In genomic region chr2:30084915-30085314, GRCh38 we compare ENCODE assay signal across 20 cellular contexts.
DNase-seq lines count a peak whose midpoint lies in the region; ATAC-seq, FAIRE-seq and TF ChIP-seq lines count a peak whose summit lies in the region.
"Had no signal": no experiment of that assay in that cellular context is flagged by ENCODE, and none has a peak within 500 bp of the region (broad histone marks: within the 10 kb centered on the region; RNA-seq: fewer than 3 reads in every experiment).

No MANE protein-coding gene starts in this region.

- CTCF ChIA-PET in GM12878 (lab: Yijun Ruan, JAX) = interaction anchor here (1.4 kb wide), 1 partner anchor 627 kb away, joined by 3 read pairs; no protein-coding TSS in a partner anchor

- H3K9me3 Mint-ChIP-seq in GM23338 = no peaks in the 10 kb centered on the region
- H3K9me3 Mint-ChIP-seq: CD8-positive, alpha-beta T cell; HFFc6 had no signal

- no peaks in the 10 kb centered on the region for H3K9me3 ChIP-seq in GM12878 (replicated peaks; ENCODE audit: control insufficient read depth, insufficient read depth, low read length)
- H3K9me3 ChIP-seq: BLaER1, Caco-2, HAP-1 had no signal

- H3K27ac ChIP-seq in GM23338 (ENCODE audit: low read depth) = no peak overlapping the region
- no peak overlapping the region for H3K27ac ChIP-seq in GM12878 (ENCODE audit: control insufficient read depth, insufficient read depth)
- H3K27ac ChIP-seq in mesendoderm (ENCODE audit: low read depth, low read length) = no peak overlapping the region
- H3K27ac ChIP-seq: BLaER1, C4-2B, GM23248 had no signal

- no peak overlapping the region for H2AK5ac ChIP-seq in mesendoderm (ENCODE audit: low read length)

- TF ChIP-seq EP300 in GM12878 (IDR thresholded peaks at IDR 0.05; ENCODE audit: borderline replicate concordance in 1 of 2, control insufficient read depth in 1 of 2, low read depth in 2 of 2, low read length in 2 of 2) = no peak

- H3F3A ChIP-seq in GM23338 (replicated peaks; ENCODE audit: low read depth) = no peaks in the 10 kb centered on the region

- H2BK5ac ChIP-seq in mesendoderm (ENCODE audit: low read length) = no peak overlapping the region

- no peaks in the 10 kb centered on the region for H4K20me1 ChIP-seq in GM23338 (replicated peaks; ENCODE audit: insufficient read depth)
- H4K20me1 ChIP-seq in GM12878 (ENCODE audit: control insufficient read depth, insufficient read depth) = no peaks in the 10 kb centered on the region
- H4K20me1 ChIP-seq: BLaER1 had no signal

- POLR2A ChIA-PET in GM12878 (lab: Charles Lee) = no interaction called here

- no peaks in the 10 kb centered on the region for H3K27me3 ChIP-seq in GM23338 (ENCODE audit: insufficient read depth)
- H3K27me3 ChIP-seq in GM12878 (replicated peaks in 1 of 2; ENCODE audit: control insufficient read depth in 2 of 2, insufficient read depth in 2 of 2, low read length in 1 of 2) = no peaks in the 10 kb centered on the region; a peak in 1 of 4 replicates
- H3K27me3 ChIP-seq in mesendoderm (ENCODE audit: insufficient read depth, low read length, poor library complexity) = no peaks in the 10 kb centered on the region
- H3K27me3 ChIP-seq: BLaER1 had no signal

- 2% methylated on average over 4 of the region's 4 CpGs for WGBS in GM12878 (ENCODE audit: insufficient coverage, insufficient replicate concordance, low lambda C conversion rate, missing lambda C conversion rate)
- no CpG with 5 or more reads among the region's 4 CpGs for WGBS in mesendoderm (ENCODE audit: extremely low coverage, insufficient coverage, low lambda C conversion rate)

- H3K79me2 ChIP-seq in GM23338 (replicated peaks; ENCODE audit: insufficient read depth) (no peaks in the 10 kb centered on the region), GM12878 (ENCODE audit: control insufficient read depth, insufficient read depth, low read length) (no peaks in the 10 kb centered on the region), mesendoderm (ENCODE audit: control insufficient read depth, insufficient read depth, low read length) (no peaks in the 10 kb centered on the region)

- TF ChIP-seq CTCF in GM23338 (conservative IDR thresholded peaks at IDR 0.05; ENCODE audit: low read depth in 2 of 2) = no peak
- no peak for TF ChIP-seq CTCF in GM12878 (IDR thresholded peaks at IDR 0.05 in 2 of 3, conservative IDR thresholded peaks at IDR 0.05 in 1 of 3; ENCODE audit: control insufficient read depth in 2 of 3, extremely low read depth in 1 of 3, insufficient read depth in 1 of 3, low read depth in 3 of 3, low read length in 3 of 3)

- H3K18ac ChIP-seq in mesendoderm (ENCODE audit: low read length) = no peak overlapping the region

- intact Hi-C loops in GM12878 (cut with micrococcal nuclease; ENCODE audit: unreplicated experiment) = no loop called here

- in situ Hi-C loops in GM12878 (cut with MboI) = no loop called here

- H2BK15ac ChIP-seq in mesendoderm (replicated peaks; ENCODE audit: low read depth) = no peak overlapping the region

- H3K9ac ChIP-seq in GM12878 (ENCODE audit: control insufficient read depth, insufficient read depth, low read length) (no peak overlapping the region), mesendoderm (ENCODE audit: low read length) (no peak overlapping the region)
- H3K9ac ChIP-seq: BLaER1, GM23248 had no signal

- no peak for FAIRE-seq in GM12878 (lab: Jason Lieb, UNC)
- FAIRE-seq: G401.6, GM19239, H54 had no signal

- H3K79me1 ChIP-seq in mesendoderm (ENCODE audit: low read length) = no peaks in the 10 kb centered on the region

- H3K9me2 ChIP-seq in GM23338 (ENCODE audit: insufficient read depth) = no peaks in the 10 kb centered on the region

- RAD21 ChIA-PET in GM12878 (lab: Charles Lee; ENCODE audit: unreplicated experiment) = no interaction called here

- H2AFZ ChIP-seq in GM23338 (peak overlapping the region; percentile 32; the same call in 1 of the 2 replicates), GM12878 (ENCODE audit: control insufficient read depth, low read depth, low read length) (no peak overlapping the region)
- H2AFZ ChIP-seq: GM23248 had no signal

- no peak overlapping the region for H3K4ac ChIP-seq in mesendoderm (ENCODE audit: low read depth, low read length)

- H4K5ac ChIP-seq in mesendoderm (ENCODE audit: low read length) = no peak overlapping the region

- ATAC-seq in GM23338 (no peak), GM12878 (peak; percentile 69; the same call in 2 of the 3 replicates)
- ATAC-seq: CD8-positive, alpha-beta T cell had no signal

- no peak overlapping the region for H3K4me3 Mint-ChIP-seq in GM23338
- H3K4me3 Mint-ChIP-seq: B cell; CD4-positive, CD25-positive, alpha-beta regulatory T cell; CD8-positive, alpha-beta T cell; HFFc6 had no signal

- H3K27ac Mint-ChIP-seq in GM23338 = no peak overlapping the region
- H3K27ac Mint-ChIP-seq: B cell; CD4-positive, CD25-positive, alpha-beta regulatory T cell; CD8-positive, alpha-beta T cell; HFFc6 had no signal

- TF ChIP-seq POLR2A in GM12878 (IDR thresholded peaks at IDR 0.05; ENCODE audit: low read depth, low read length) = no peak

- H2BK120ac ChIP-seq in mesendoderm (ENCODE audit: low read depth, low read length) = no peak overlapping the region

- SMC1A ChIA-PET in GM12878 (lab: Charles Lee; ENCODE audit: uncharacterized antibody, unreplicated experiment) = no interaction called here

- H3K4me1 ChIP-seq in GM23338 (ENCODE audit: insufficient read depth) (peaks cover 4% of the 10 kb centered on the region; the same call in 1 of the 2 replicates), GM12878 (ENCODE audit: control insufficient read depth, insufficient read depth, low read length) (no peaks in the 10 kb centered on the region), mesendoderm (ENCODE audit: control insufficient read depth, low read depth, low read length) (peaks cover 3% of the 10 kb centered on the region)
- H3K4me1 ChIP-seq: BLaER1, HAP-1 had no signal

- H3K36me3 ChIP-seq in GM23338 (ENCODE audit: insufficient read depth) = no peaks in the 10 kb centered on the region
- no peaks in the 10 kb centered on the region for H3K36me3 ChIP-seq in GM12878 (ENCODE audit: control insufficient read depth in 2 of 2, insufficient read depth in 2 of 2, low read length in 1 of 2)
- no peaks in the 10 kb centered on the region for H3K36me3 ChIP-seq in mesendoderm (ENCODE audit: control insufficient read depth, insufficient read depth, low read length)
- H3K36me3 ChIP-seq: BLaER1, HAP-1 had no signal

- peaks cover 6% of the 10 kb centered on the region; the same call in 2 of the 3 replicates for H3K4me1 Mint-ChIP-seq in GM23338
- H3K4me1 Mint-ChIP-seq: B cell; CD4-positive, CD25-positive, alpha-beta regulatory T cell had no signal

- no peak overlapping the region for H4K8ac ChIP-seq in mesendoderm (ENCODE audit: low read depth, low read length)

- H3K4me3 ChIP-seq in GM23338 = no peak overlapping the region
- no peak overlapping the region for H3K4me3 ChIP-seq in GM12878
- H3K4me3 ChIP-seq in mesendoderm (ENCODE audit: low read length) = no peak overlapping the region
- H3K4me3 ChIP-seq: BLaER1, GM23248, HAP-1 had no signal

- BruUV-seq in GM12878 (replicated peaks; lab: Mats Ljungman, UMichigan) = no TSS peak

- peak overlapping the region; percentile 45 for H3K23ac ChIP-seq in mesendoderm (ENCODE audit: low read length)

- H3K36me3 Mint-ChIP-seq in GM23338 (ENCODE audit: low read depth) = no peaks in the 10 kb centered on the region
- H3K36me3 Mint-ChIP-seq: CD4-positive, CD25-positive, alpha-beta regulatory T cell; CD8-positive, alpha-beta T cell had no signal

- no peak for TF ChIP-seq RAD21 in GM12878 (IDR thresholded peaks at IDR 0.05; ENCODE audit: insufficient read depth, low read depth, low read length)

- H3K56ac ChIP-seq in mesendoderm (ENCODE audit: low read length) = peak overlapping the region; percentile 7

- H3K4me2 ChIP-seq in GM23338 = no peak overlapping the region
- H3K4me2 ChIP-seq in GM12878 (ENCODE audit: control insufficient read depth, insufficient read depth) = no peak overlapping the region
- no peak overlapping the region for H3K4me2 ChIP-seq in mesendoderm (ENCODE audit: low read length)
- H3K4me2 ChIP-seq: BLaER1 had no signal

- no peaks in the 10 kb centered on the region for H3K27me3 Mint-ChIP-seq in GM23338 (ENCODE audit: insufficient read depth, low read depth, poor library complexity)

- DNase-seq in GM23338 (ENCODE audit: low spot score) = no peak
- DNase-seq in GM12878 (ENCODE audit: low read depth, low spot score) = no peak
- DNase-seq in mesendoderm = no peak
- DNase-seq in hypothalamus (lab: John Stamatoyannopoulos, UW) = no peak
- no peak for DNase-seq in NCI-H187 treated with DMSO at 0.1 percent for 48 hours (lab: John Stamatoyannopoulos, UW)
- DNase-seq in stimulated activated CD8-positive, alpha-beta memory T cell treated with anti-CD3 and anti-CD28 coated beads, Interleukin-4, amount 100 ng/mL, for 48 hours = no peak
- DNase-seq: Caco-2; CD4-positive, CD25-positive, alpha-beta regulatory T cell; CD8-positive, alpha-beta T cell; DMS153; DND-41; GM23248; HFFc6 had no signal

TF ChIP-seq in GM23338, 12 proteins besides CTCF, POLR2A, EP300 and RAD21 (continues in another document):
- TF ChIP-seq ZNF114 (CRISPR knock-in tag; IDR thresholded peaks at IDR 0.05) = no peak
- no peak for TF ChIP-seq CREB1 (CRISPR knock-in tag; IDR thresholded peaks at IDR 0.05; ENCODE audit: low read depth)
- TF ChIP-seq EZH2 (IDR thresholded peaks at IDR 0.05; ENCODE audit: low read depth, unreplicated experiment) = no peak

TF ChIP-seq in GM12878, 131 proteins besides CTCF, POLR2A, EP300 and RAD21 (continues in another document):
- no peak for TF ChIP-seq SP1 (IDR thresholded peaks at IDR 0.05; ENCODE audit: low read depth, low read length)
- TF ChIP-seq, protein P1, sequence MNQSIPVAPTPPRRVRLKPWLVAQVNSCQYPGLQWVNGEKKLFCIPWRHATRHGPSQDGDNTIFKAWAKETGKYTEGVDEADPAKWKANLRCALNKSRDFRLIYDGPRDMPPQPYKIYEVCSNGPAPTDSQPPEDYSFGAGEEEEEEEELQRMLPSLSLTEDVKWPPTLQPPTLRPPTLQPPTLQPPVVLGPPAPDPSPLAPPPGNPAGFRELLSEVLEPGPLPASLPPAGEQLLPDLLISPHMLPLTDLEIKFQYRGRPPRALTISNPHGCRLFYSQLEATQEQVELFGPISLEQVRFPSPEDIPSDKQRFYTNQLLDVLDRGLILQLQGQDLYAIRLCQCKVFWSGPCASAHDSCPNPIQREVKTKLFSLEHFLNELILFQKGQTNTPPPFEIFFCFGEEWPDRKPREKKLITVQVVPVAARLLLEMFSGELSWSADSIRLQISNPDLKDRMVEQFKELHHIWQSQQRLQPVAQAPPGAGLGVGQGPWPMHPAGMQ (IDR thresholded peaks at IDR 0.05; ENCODE audit: borderline replicate concordance) = no peak
